1 cellular context compared by ENCODE assay signal in the genomic region with DNA sequence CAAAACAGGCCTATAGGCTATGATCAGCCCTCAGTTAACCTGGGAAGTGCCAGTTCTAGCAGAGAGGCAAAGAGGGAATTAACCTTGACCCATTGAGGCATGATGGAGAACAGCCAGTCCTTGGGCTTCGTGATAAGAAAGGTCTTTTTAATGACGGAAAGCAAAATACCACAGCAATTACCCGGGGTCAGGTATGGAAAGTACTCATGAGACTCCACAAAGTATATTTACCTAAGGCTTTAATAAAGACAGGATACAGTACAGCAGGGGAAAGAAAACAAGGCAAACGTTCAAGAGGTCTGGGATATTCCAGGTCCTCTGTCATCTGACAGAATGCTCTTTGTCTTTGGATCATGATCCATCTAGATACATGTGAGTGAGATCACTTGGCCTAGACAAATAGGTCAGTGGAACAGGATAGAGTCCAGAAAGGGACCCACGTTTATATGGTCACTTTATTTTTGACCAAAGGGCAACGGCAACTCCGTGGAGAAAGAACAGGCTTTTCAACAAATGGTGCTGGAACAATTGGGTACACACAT.
A peak's percentile ranks its signal among the peaks of the same experiment; 100 is the strongest.
TF ChIP-seq lines count a peak whose summit lies in the region.

No MANE protein-coding gene starts in this region.

TF ChIP-seq in HepG2, 621 proteins besides CTCF, POLR2A, EP300 and RAD21 (continued from another document and continues in another):
- TF ChIP-seq, protein P1, sequence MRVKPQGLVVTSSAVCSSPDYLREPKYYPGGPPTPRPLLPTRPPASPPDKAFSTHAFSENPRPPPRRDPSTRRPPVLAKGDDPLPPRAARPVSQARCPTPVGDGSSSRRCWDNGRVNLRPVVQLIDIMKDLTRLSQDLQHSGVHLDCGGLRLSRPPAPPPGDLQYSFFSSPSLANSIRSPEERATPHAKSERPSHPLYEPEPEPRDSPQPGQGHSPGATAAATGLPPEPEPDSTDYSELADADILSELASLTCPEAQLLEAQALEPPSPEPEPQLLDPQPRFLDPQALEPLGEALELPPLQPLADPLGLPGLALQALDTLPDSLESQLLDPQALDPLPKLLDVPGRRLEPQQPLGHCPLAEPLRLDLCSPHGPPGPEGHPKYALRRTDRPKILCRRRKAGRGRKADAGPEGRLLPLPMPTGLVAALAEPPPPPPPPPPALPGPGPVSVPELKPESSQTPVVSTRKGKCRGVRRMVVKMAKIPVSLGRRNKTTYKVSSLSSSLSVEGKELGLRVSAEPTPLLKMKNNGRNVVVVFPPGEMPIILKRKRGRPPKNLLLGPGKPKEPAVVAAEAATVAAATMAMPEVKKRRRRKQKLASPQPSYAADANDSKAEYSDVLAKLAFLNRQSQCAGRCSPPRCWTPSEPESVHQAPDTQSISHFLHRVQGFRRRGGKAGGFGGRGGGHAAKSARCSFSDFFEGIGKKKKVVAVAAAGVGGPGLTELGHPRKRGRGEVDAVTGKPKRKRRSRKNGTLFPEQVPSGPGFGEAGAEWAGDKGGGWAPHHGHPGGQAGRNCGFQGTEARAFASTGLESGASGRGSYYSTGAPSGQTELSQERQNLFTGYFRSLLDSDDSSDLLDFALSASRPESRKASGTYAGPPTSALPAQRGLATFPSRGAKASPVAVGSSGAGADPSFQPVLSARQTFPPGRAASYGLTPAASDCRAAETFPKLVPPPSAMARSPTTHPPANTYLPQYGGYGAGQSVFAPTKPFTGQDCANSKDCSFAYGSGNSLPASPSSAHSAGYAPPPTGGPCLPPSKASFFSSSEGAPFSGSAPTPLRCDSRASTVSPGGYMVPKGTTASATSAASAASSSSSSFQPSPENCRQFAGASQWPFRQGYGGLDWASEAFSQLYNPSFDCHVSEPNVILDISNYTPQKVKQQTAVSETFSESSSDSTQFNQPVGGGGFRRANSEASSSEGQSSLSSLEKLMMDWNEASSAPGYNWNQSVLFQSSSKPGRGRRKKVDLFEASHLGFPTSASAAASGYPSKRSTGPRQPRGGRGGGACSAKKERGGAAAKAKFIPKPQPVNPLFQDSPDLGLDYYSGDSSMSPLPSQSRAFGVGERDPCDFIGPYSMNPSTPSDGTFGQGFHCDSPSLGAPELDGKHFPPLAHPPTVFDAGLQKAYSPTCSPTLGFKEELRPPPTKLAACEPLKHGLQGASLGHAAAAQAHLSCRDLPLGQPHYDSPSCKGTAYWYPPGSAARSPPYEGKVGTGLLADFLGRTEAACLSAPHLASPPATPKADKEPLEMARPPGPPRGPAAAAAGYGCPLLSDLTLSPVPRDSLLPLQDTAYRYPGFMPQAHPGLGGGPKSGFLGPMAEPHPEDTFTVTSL (CRISPR knock-in tag; IDR thresholded peaks at IDR 0.05; ENCODE audit: borderline replicate concordance): peak; percentile 85; the same call in 1 of the 2 replicates
- TF ChIP-seq, protein P2, sequence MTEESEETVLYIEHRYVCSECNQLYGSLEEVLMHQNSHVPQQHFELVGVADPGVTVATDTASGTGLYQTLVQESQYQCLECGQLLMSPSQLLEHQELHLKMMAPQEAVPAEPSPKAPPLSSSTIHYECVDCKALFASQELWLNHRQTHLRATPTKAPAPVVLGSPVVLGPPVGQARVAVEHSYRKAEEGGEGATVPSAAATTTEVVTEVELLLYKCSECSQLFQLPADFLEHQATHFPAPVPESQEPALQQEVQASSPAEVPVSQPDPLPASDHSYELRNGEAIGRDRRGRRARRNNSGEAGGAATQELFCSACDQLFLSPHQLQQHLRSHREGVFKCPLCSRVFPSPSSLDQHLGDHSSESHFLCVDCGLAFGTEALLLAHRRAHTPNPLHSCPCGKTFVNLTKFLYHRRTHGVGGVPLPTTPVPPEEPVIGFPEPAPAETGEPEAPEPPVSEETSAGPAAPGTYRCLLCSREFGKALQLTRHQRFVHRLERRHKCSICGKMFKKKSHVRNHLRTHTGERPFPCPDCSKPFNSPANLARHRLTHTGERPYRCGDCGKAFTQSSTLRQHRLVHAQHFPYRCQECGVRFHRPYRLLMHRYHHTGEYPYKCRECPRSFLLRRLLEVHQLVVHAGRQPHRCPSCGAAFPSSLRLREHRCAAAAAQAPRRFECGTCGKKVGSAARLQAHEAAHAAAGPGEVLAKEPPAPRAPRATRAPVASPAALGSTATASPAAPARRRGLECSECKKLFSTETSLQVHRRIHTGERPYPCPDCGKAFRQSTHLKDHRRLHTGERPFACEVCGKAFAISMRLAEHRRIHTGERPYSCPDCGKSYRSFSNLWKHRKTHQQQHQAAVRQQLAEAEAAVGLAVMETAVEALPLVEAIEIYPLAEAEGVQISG (CRISPR knock-in tag; IDR thresholded peaks at IDR 0.05): peak; percentile 36
- TF ChIP-seq ZKSCAN8 (CRISPR knock-in tag; IDR thresholded peaks at IDR 0.05; ENCODE audit: borderline replicate concordance): no peak; the same call in 1 of the 2 replicates
- TF ChIP-seq ZC3H13 (CRISPR knock-in tag; IDR thresholded peaks at IDR 0.05): no peak
- TF ChIP-seq, protein P3, sequence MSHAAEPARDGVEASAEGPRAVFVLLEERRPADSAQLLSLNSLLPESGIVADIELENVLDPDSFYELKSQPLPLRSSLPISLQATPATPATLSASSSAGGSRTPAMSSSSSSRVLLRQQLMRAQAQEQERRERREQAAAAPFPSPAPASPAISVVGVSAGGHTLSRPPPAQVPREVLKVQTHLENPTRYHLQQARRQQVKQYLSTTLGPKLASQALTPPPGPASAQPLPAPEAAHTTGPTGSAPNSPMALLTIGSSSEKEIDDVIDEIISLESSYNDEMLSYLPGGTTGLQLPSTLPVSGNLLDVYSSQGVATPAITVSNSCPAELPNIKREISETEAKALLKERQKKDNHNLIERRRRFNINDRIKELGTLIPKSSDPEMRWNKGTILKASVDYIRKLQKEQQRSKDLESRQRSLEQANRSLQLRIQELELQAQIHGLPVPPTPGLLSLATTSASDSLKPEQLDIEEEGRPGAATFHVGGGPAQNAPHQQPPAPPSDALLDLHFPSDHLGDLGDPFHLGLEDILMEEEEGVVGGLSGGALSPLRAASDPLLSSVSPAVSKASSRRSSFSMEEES (CRISPR knock-in tag; IDR thresholded peaks at IDR 0.05): peak; percentile 97
- peak; percentile 98 for TF ChIP-seq ZSCAN29 (CRISPR knock-in tag; conservative IDR thresholded peaks at IDR 0.05)
- TF ChIP-seq, protein P4, sequence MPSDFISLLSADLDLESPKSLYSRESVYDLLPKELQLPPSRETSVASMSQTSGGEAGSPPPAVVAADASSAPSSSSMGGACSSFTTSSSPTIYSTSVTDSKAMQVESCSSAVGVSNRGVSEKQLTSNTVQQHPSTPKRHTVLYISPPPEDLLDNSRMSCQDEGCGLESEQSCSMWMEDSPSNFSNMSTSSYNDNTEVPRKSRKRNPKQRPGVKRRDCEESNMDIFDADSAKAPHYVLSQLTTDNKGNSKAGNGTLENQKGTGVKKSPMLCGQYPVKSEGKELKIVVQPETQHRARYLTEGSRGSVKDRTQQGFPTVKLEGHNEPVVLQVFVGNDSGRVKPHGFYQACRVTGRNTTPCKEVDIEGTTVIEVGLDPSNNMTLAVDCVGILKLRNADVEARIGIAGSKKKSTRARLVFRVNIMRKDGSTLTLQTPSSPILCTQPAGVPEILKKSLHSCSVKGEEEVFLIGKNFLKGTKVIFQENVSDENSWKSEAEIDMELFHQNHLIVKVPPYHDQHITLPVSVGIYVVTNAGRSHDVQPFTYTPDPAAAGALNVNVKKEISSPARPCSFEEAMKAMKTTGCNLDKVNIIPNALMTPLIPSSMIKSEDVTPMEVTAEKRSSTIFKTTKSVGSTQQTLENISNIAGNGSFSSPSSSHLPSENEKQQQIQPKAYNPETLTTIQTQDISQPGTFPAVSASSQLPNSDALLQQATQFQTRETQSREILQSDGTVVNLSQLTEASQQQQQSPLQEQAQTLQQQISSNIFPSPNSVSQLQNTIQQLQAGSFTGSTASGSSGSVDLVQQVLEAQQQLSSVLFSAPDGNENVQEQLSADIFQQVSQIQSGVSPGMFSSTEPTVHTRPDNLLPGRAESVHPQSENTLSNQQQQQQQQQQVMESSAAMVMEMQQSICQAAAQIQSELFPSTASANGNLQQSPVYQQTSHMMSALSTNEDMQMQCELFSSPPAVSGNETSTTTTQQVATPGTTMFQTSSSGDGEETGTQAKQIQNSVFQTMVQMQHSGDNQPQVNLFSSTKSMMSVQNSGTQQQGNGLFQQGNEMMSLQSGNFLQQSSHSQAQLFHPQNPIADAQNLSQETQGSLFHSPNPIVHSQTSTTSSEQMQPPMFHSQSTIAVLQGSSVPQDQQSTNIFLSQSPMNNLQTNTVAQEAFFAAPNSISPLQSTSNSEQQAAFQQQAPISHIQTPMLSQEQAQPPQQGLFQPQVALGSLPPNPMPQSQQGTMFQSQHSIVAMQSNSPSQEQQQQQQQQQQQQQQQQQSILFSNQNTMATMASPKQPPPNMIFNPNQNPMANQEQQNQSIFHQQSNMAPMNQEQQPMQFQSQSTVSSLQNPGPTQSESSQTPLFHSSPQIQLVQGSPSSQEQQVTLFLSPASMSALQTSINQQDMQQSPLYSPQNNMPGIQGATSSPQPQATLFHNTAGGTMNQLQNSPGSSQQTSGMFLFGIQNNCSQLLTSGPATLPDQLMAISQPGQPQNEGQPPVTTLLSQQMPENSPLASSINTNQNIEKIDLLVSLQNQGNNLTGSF (CRISPR knock-in tag; IDR thresholded peaks at IDR 0.05): no peak
- TF ChIP-seq XRCC5 (optimal IDR thresholded peaks at IDR 0.05; ENCODE audit: low read length): peak; percentile 19
- TF ChIP-seq ZNF292 (CRISPR knock-in tag; IDR thresholded peaks at IDR 0.05; ENCODE audit: borderline replicate concordance, low read depth): peak; percentile 86; the same call in 1 of the 2 replicates
- TF ChIP-seq MZF1 (CRISPR knock-in tag; IDR thresholded peaks at IDR 0.05; ENCODE audit: borderline replicate concordance): no peak
- no peak for TF ChIP-seq TRIM24 (CRISPR knock-in tag; IDR thresholded peaks at IDR 0.05)
- TF ChIP-seq BCL6 (CRISPR knock-in tag; IDR thresholded peaks at IDR 0.05): peak; percentile 93
- TF ChIP-seq, protein P5, sequence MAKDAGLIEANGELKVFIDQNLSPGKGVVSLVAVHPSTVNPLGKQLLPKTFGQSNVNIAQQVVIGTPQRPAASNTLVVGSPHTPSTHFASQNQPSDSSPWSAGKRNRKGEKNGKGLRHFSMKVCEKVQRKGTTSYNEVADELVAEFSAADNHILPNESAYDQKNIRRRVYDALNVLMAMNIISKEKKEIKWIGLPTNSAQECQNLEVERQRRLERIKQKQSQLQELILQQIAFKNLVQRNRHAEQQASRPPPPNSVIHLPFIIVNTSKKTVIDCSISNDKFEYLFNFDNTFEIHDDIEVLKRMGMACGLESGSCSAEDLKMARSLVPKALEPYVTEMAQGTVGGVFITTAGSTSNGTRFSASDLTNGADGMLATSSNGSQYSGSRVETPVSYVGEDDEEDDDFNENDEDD (CRISPR knock-in tag; IDR thresholded peaks at IDR 0.05; ENCODE audit: borderline replicate concordance): no peak
- TF ChIP-seq POLR2AphosphoS5 (IDR thresholded peaks at IDR 0.05; ENCODE audit: low read depth, low read length): no peak
- no peak for TF ChIP-seq CENPX (CRISPR knock-in tag; IDR thresholded peaks at IDR 0.05)
- TF ChIP-seq, protein P6, sequence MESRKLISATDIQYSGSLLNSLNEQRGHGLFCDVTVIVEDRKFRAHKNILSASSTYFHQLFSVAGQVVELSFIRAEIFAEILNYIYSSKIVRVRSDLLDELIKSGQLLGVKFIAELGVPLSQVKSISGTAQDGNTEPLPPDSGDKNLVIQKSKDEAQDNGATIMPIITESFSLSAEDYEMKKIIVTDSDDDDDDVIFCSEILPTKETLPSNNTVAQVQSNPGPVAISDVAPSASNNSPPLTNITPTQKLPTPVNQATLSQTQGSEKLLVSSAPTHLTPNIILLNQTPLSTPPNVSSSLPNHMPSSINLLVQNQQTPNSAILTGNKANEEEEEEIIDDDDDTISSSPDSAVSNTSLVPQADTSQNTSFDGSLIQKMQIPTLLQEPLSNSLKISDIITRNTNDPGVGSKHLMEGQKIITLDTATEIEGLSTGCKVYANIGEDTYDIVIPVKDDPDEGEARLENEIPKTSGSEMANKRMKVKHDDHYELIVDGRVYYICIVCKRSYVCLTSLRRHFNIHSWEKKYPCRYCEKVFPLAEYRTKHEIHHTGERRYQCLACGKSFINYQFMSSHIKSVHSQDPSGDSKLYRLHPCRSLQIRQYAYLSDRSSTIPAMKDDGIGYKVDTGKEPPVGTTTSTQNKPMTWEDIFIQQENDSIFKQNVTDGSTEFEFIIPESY (CRISPR knock-in tag; IDR thresholded peaks at IDR 0.05): no peak; the same call in 1 of the 2 replicates
- TF ChIP-seq TCF7L2 (IDR thresholded peaks at IDR 0.05; ENCODE audit: low read depth, low read length): no peak
- TF ChIP-seq, protein P7, sequence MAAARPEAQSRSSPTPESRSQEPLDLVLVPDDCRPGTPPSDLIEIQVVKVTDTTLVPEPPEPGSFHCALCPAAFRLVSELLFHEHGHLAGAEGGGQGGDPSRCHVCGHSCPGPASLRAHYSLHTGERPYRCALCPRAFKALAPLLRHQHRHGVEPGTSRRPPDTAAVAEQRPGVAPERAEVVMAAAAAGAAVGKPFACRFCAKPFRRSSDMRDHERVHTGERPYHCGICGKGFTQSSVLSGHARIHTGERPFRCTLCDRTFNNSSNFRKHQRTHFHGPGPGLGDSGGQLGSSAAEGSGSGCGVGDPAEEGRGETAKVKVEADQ (CRISPR knock-in tag; IDR thresholded peaks at IDR 0.05; ENCODE audit: borderline replicate concordance): no peak
- peak; percentile 62 for TF ChIP-seq PHF5A (CRISPR knock-in tag; IDR thresholded peaks at IDR 0.05; ENCODE audit: low read depth, unreplicated experiment)
- peak; percentile 78; the same call in 1 of the 2 replicates for TF ChIP-seq TBX3 (IDR thresholded peaks at IDR 0.05; ENCODE audit: borderline replicate concordance)
- no peak for TF ChIP-seq ZSCAN21 (CRISPR knock-in tag; IDR thresholded peaks at IDR 0.05; ENCODE audit: borderline replicate concordance)
- TF ChIP-seq, protein P8, sequence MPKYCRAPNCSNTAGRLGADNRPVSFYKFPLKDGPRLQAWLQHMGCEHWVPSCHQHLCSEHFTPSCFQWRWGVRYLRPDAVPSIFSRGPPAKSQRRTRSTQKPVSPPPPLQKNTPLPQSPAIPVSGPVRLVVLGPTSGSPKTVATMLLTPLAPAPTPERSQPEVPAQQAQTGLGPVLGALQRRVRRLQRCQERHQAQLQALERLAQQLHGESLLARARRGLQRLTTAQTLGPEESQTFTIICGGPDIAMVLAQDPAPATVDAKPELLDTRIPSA (CRISPR knock-in tag; IDR thresholded peaks at IDR 0.05; ENCODE audit: borderline replicate concordance): no peak
- no peak for TF ChIP-seq JARID2 (CRISPR knock-in tag; IDR thresholded peaks at IDR 0.05; ENCODE audit: insufficient replicate concordance)
- no peak for TF ChIP-seq SUZ12 (IDR thresholded peaks at IDR 0.05; ENCODE audit: low read depth, low read length)
- no peak for TF ChIP-seq HOXA7 (CRISPR knock-in tag; IDR thresholded peaks at IDR 0.05)
- no peak for TF ChIP-seq HNRNPK (IDR thresholded peaks at IDR 0.05; ENCODE audit: low read depth, low read length, poor library complexity, severe bottlenecking)
- no peak for TF ChIP-seq MAFG (CRISPR knock-in tag; IDR thresholded peaks at IDR 0.05)
- TF ChIP-seq, protein P9, sequence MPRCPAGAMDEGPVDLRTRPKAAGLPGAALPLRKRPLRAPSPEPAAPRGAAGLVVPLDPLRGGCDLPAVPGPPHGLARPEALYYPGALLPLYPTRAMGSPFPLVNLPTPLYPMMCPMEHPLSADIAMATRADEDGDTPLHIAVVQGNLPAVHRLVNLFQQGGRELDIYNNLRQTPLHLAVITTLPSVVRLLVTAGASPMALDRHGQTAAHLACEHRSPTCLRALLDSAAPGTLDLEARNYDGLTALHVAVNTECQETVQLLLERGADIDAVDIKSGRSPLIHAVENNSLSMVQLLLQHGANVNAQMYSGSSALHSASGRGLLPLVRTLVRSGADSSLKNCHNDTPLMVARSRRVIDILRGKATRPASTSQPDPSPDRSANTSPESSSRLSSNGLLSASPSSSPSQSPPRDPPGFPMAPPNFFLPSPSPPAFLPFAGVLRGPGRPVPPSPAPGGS (CRISPR knock-in tag; IDR thresholded peaks at IDR 0.05): peak; percentile 58; the same call in 1 of the 2 replicates
- no peak for TF ChIP-seq U2AF2 (IDR thresholded peaks at IDR 0.05; ENCODE audit: low read depth, low read length)
- TF ChIP-seq ZNF670 (CRISPR knock-in tag; IDR thresholded peaks at IDR 0.05; ENCODE audit: borderline replicate concordance): no peak
